Comparison of ENCODE assay signal across 13 cellular contexts in genomic region chr2:121345887-121346286, GRCh38.
"Had no signal": no experiment of that assay in that cellular context is flagged by ENCODE, and none has a peak within 500 bp of the region (broad histone marks: within the 10 kb centered on the region; RNA-seq: fewer than 3 reads in every experiment).

No MANE protein-coding gene starts in this region.

- H3K4me1 ChIP-seq: esophagus squamous epithelium, uterus had no signal

- H3K9me3 ChIP-seq: esophagus squamous epithelium, mucosa of descending colon, uterus had no signal

- DNase-seq: activated B cell treated with CpG ODN at 0.5 μM for 24 hours; activated CD4-positive, alpha-beta T cell treated with anti-CD3 and anti-CD28 coated beads, Interleukin-2, amount 10 ng/mL, durations not matched to agents 24 days and 14 days; activated CD8-positive, alpha-beta memory T cell treated with anti-CD3 and anti-CD28 coated beads for 24 hours; activated effector memory CD4-positive, alpha-beta T cell treated with Interleukin-2 at 50 U/mL for 16 hours; activated T-cell treated with anti-CD3 and anti-CD28 coated beads, Interleukin-2, amount 50 U/mL, for 1 hour; esophagus squamous epithelium; hypothalamus; kidney glomerular epithelial cell; mucosa of descending colon; natural killer cell; stimulated activated CD4-positive, alpha-beta T cell treated with anti-CD3 and anti-CD28 coated beads, Interleukin-2, amount 100 ng/mL, for 48 hours; uterus had no signal

- H3K36me3 ChIP-seq: uterus had no signal

- H3K27me3 ChIP-seq: esophagus squamous epithelium, uterus had no signal

- H3K27ac ChIP-seq: esophagus squamous epithelium, uterus had no signal

- ATAC-seq: mucosa of descending colon, natural killer cell had no signal

- H3K4me3 ChIP-seq: esophagus squamous epithelium, lung, mucosa of descending colon, uterus had no signal
